1 cellular context compared by ENCODE assay signal in genomic region chr9:74858753-74859414, GRCh38.
TF ChIP-seq lines count a peak whose summit lies in the region.

No MANE protein-coding gene starts in this region.

TF ChIP-seq in HepG2, 621 proteins besides CTCF, POLR2A, EP300 and RAD21:
- no peak for TF ChIP-seq ZNF33B (CRISPR knock-in tag; IDR thresholded peaks at IDR 0.05)
- TF ChIP-seq NFE2L2 (IDR thresholded peaks at IDR 0.05; ENCODE audit: low read length) = peak; percentile 54; the same call in 1 of the 2 replicates
TF ChIP-seq in HepG2: peak in this region for 1.
